Comparison of ENCODE assay signal across 17 cellular contexts in the genomic region with DNA sequence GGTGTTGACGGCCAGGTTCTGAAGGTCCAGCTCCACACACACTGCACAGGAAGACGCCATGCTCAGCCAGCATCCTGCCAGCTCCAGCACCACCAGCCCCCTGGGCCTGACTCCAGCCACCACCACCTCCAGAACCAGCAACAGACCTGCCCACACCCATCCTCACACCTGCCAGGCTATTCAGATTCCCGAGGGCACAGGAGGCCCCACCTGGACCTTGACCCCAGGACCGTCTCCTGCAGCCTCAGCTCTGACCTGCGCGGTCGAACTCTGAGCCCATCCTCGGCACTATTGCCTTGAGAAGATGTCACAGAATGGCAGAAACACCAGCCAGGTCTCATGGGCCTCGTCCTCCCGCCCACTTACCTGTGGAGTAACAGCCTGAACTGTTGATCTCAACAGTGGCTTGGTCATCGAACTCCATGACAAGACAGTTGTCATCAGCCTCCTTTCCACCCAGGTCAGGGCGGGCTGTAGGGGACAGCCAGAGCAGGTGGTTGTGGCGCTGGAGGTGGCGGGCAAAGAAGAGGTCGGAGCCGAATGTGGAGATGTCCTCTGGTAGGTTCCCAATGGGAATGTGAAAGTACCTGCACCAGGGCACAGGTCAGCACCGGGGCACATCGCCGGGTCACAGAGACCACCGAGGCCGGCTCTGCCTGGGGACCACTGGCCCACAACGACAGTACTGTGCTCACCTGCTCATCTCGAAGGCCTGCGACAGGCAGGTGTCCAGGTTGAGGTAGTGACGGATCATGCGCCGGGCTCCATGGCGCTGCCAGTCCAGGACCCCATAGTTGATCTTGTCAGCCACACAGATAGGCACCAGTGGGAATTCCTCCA. TPM values are rescaled to one million over a fixed set of nuclear protein-coding genes. Genes with fewer than 3 reads are reported as not detected.
DNase-seq lines count a peak whose midpoint lies in the region; ATAC-seq and TF ChIP-seq lines count a peak whose summit lies in the region.
"Had no signal": no experiment of that assay in that cellular context is flagged by ENCODE, and none has a peak within 500 bp of the region (broad histone marks: within the 10 kb centered on the region; RNA-seq: fewer than 3 reads in every experiment).

No MANE protein-coding gene starts in this region.

- H4K20me1 ChIP-seq in PC-3 (ENCODE audit: low read length), result no peaks in the 10 kb centered on the region

- CTCF ChIA-PET in PC-3 (lab: Charles Lee), result no interaction called here
- CTCF ChIA-PET in activated CD8-positive, alpha-beta T cell treated with anti-CD3 and anti-CD28 coated beads, Interleukin-2, amount 10 ng/mL, durations not matched to agents 7 days and 5 days (lab: Charles Lee), result no interaction called here

- H4K8ac ChIP-seq in neuronal stem cell (ENCODE audit: low read depth, low read length), result peak overlapping the region; percentile 17

- H3K9ac ChIP-seq in PC-3 (ENCODE audit: low read length), result no peak overlapping the region
- H3K9ac ChIP-seq in neuronal stem cell (ENCODE audit: low read depth, low read length, poor library complexity), result peak overlapping the region; percentile 77
- H3K9ac ChIP-seq: GM23248 had no signal

- H3K79me2 ChIP-seq in PC-3 (ENCODE audit: low read length), result no peaks in the 10 kb centered on the region

- no peak overlapping the region for H3K4ac ChIP-seq in neuronal stem cell (ENCODE audit: low read length)

- no peak for TF ChIP-seq CTCF in PC-3 (conservative IDR thresholded peaks at IDR 0.05; ENCODE audit: low read depth, low read length)

- H3K9me3 ChIP-seq in CD4-positive, CD25-positive, alpha-beta regulatory T cell (ENCODE audit: control insufficient read depth in 2 of 2, low read length in 2 of 2), result no peaks in the 10 kb centered on the region
- H3K9me3 ChIP-seq in PC-3 (ENCODE audit: low read length) (no peaks in the 10 kb centered on the region), neuronal stem cell (replicated peaks in 1 of 2; ENCODE audit: control insufficient read depth in 2 of 2, insufficient read depth in 1 of 2, low read depth in 1 of 2, low read length in 2 of 2) (peaks cover 0 to 2% of the 10 kb centered on the region in 2 donors)

- H3K9me2 ChIP-seq in PC-3 (replicated peaks; ENCODE audit: low read length), result no peaks in the 10 kb centered on the region

- H3K4me3 Mint-ChIP-seq in CD4-positive, CD25-positive, alpha-beta regulatory T cell, result no peak overlapping the region
- no peak overlapping the region for H3K4me3 Mint-ChIP-seq in activated CD8-positive, alpha-beta T cell treated with anti-CD3 and anti-CD28 coated beads, Interleukin-2, amount 10 ng/mL, durations not matched to agents 7 days and 5 days
- H3K4me3 Mint-ChIP-seq: CD4-positive, alpha-beta memory T cell had no signal

- no peak overlapping the region for H2BK12ac ChIP-seq in neuronal stem cell (ENCODE audit: low read length)

- H3K4me3 ChIP-seq in CD4-positive, CD25-positive, alpha-beta regulatory T cell (ENCODE audit: low read depth, low read length), result no peak overlapping the region
- H3K4me3 ChIP-seq in PC-3 (ENCODE audit: low read length) (no peak overlapping the region), neuronal stem cell (ENCODE audit: low read length in 2 of 2) (no peak overlapping the region)
- H3K4me3 ChIP-seq: GM23248, SK-N-MC had no signal

- no peak for DNase-seq in CD4-positive, CD25-positive, alpha-beta regulatory T cell
- DNase-seq in PC-3, result no peak
- no peak for DNase-seq in neuronal stem cell (ENCODE audit: low spot score)
- no peak for DNase-seq in stimulated activated naive CD4-positive, alpha-beta T cell (lab: John Stamatoyannopoulos, UW)
- DNase-seq in activated CD8-positive, alpha-beta T cell treated with anti-CD3 and anti-CD28 coated beads, Interleukin-2, amount 10 ng/mL, durations not matched to agents 7 days and 5 days, result no peak
- DNase-seq in NCI-H345 treated with DMSO at 0.1 percent for 48 hours (lab: John Stamatoyannopoulos, UW; ENCODE audit: unreplicated experiment), result no peak
- DNase-seq: AML-193, GM23248, NCI-H146, NCI-H2107, NCI-H446, NCI-H748 treated with DMSO at 0.1 percent for 48 hours had no signal

- no peaks in the 10 kb centered on the region for H3K27me3 Mint-ChIP-seq in CD4-positive, CD25-positive, alpha-beta regulatory T cell
- H3K27me3 Mint-ChIP-seq in activated CD8-positive, alpha-beta T cell treated with anti-CD3 and anti-CD28 coated beads, Interleukin-2, amount 10 ng/mL, durations not matched to agents 7 days and 5 days (ENCODE audit: low read depth), result no peaks in the 10 kb centered on the region
- H3K27me3 Mint-ChIP-seq: CD4-positive, alpha-beta memory T cell had no signal

- no peaks in the 10 kb centered on the region for H3K4me1 ChIP-seq in CD4-positive, CD25-positive, alpha-beta regulatory T cell (ENCODE audit: control insufficient read depth, insufficient read depth, low read length, poor library complexity, severe bottlenecking)
- no peaks in the 10 kb centered on the region for H3K4me1 ChIP-seq in PC-3 (ENCODE audit: insufficient read depth, low read length)
- H3K4me1 ChIP-seq in neuronal stem cell (ENCODE audit: control insufficient read depth in 2 of 2, insufficient read depth in 1 of 2, low read depth in 1 of 2, low read length in 2 of 2), result no peaks in the 10 kb centered on the region

- intact Hi-C loops in PC-3 (cut with micrococcal nuclease), result no loop called here

- no peak overlapping the region for H2BK15ac ChIP-seq in neuronal stem cell (ENCODE audit: low read length)

- peaks cover 0 to 2% (median 0%) of the 10 kb centered on the region in 4 donors for H3K4me1 Mint-ChIP-seq in CD4-positive, CD25-positive, alpha-beta regulatory T cell
- peaks cover 27% of the 10 kb centered on the region for H3K4me1 Mint-ChIP-seq in activated CD8-positive, alpha-beta T cell treated with anti-CD3 and anti-CD28 coated beads, Interleukin-2, amount 10 ng/mL, durations not matched to agents 7 days and 5 days (ENCODE audit: low read depth)
- H3K4me1 Mint-ChIP-seq: CD4-positive, alpha-beta memory T cell had no signal

- H3K79me1 ChIP-seq in neuronal stem cell (ENCODE audit: low read depth, low read length), result peaks cover 4% of the 10 kb centered on the region

- H3K23ac ChIP-seq in neuronal stem cell (ENCODE audit: low read depth, low read length, poor library complexity), result peak overlapping the region; percentile 73

- H3K27ac ChIP-seq in CD4-positive, CD25-positive, alpha-beta regulatory T cell (ENCODE audit: insufficient read depth, low read length, poor library complexity, severe bottlenecking), result no peak overlapping the region
- H3K27ac ChIP-seq in PC-3 (ENCODE audit: low read length), result no peak overlapping the region
- no peak overlapping the region for H3K27ac ChIP-seq in neuronal stem cell (replicated peaks; ENCODE audit: low read length)
- H3K27ac ChIP-seq: GM23248, SK-N-MC had no signal

- no peak overlapping the region for H3K14ac ChIP-seq in neuronal stem cell (ENCODE audit: low read length)

- ATAC-seq in CD4-positive, CD25-positive, alpha-beta regulatory T cell (ENCODE audit: low read depth in 2 of 2), result no peak
- no peak for ATAC-seq in PC-3
- ATAC-seq in activated CD8-positive, alpha-beta T cell treated with anti-CD3 and anti-CD28 coated beads, Interleukin-2, amount 10 ng/mL, durations not matched to agents 7 days and 5 days, result no peak
- ATAC-seq: Panc1, Right ventricle myocardium inferior had no signal

- BruUV-seq in PC-3 (replicated peaks; lab: Mats Ljungman, UMichigan), result TSS peak; percentile 18

- no peaks in the 10 kb centered on the region for H3F3A ChIP-seq in PC-3 (ENCODE audit: low read length, unreplicated experiment)

- H3K36me3 Mint-ChIP-seq in CD4-positive, CD25-positive, alpha-beta regulatory T cell, result peaks cover 36% of the 10 kb centered on the region
- H3K36me3 Mint-ChIP-seq in activated CD8-positive, alpha-beta T cell treated with anti-CD3 and anti-CD28 coated beads, Interleukin-2, amount 10 ng/mL, durations not matched to agents 7 days and 5 days (ENCODE audit: low read depth), result peaks cover 69% of the 10 kb centered on the region

- H3K18ac ChIP-seq in neuronal stem cell (ENCODE audit: low read length), result no peak overlapping the region

- no CpG with 5 or more reads among the region's 28 CpGs for WGBS in neuronal stem cell (ENCODE audit: extremely low coverage in 2 of 2, insufficient read length in 2 of 2, insufficient replicate concordance in 1 of 2), 2 donors

- H4K91ac ChIP-seq in neuronal stem cell (ENCODE audit: low read depth, low read length, poor library complexity), result no peak overlapping the region

- peak overlapping the region in 2 of 3 donors; percentile 46 to 69 for H3K27ac Mint-ChIP-seq in CD4-positive, CD25-positive, alpha-beta regulatory T cell
- H3K27ac Mint-ChIP-seq in activated CD8-positive, alpha-beta T cell treated with anti-CD3 and anti-CD28 coated beads, Interleukin-2, amount 10 ng/mL, durations not matched to agents 7 days and 5 days, result no peak overlapping the region
- H3K27ac Mint-ChIP-seq: CD4-positive, alpha-beta memory T cell had no signal

- H3K4me2 ChIP-seq in PC-3 (ENCODE audit: low read length) (no peak overlapping the region), neuronal stem cell (ENCODE audit: insufficient read depth, low read length, poor library complexity, severe bottlenecking) (no peak overlapping the region)

- POLR2A ChIA-PET in PC-3 (lab: Charles Lee; ENCODE audit: unreplicated experiment), result no interaction called here
- POLR2A ChIA-PET in activated CD8-positive, alpha-beta T cell treated with anti-CD3 and anti-CD28 coated beads, Interleukin-2, amount 10 ng/mL, durations not matched to agents 7 days and 5 days (lab: Charles Lee), result no interaction called here

- no peaks in the 10 kb centered on the region for H3K27me3 ChIP-seq in CD4-positive, CD25-positive, alpha-beta regulatory T cell (ENCODE audit: control insufficient read depth, insufficient read depth, low read length)
- H3K27me3 ChIP-seq in PC-3 (ENCODE audit: low read length) (no peaks in the 10 kb centered on the region), neuronal stem cell (ENCODE audit: control insufficient read depth in 3 of 3, insufficient read depth in 3 of 3, low read depth in 1 of 3, low read length in 3 of 3) (no peaks in the 10 kb centered on the region)

- no peak overlapping the region for H2AFZ ChIP-seq in PC-3 (ENCODE audit: low read length)
- no peak overlapping the region for H2AFZ ChIP-seq in neuronal stem cell (ENCODE audit: low read length)
- H2AFZ ChIP-seq: GM23248 had no signal

- no peak overlapping the region for H2BK120ac ChIP-seq in neuronal stem cell (ENCODE audit: low read depth, low read length)

- peaks cover 48% of the 10 kb centered on the region for H3K36me3 ChIP-seq in CD4-positive, CD25-positive, alpha-beta regulatory T cell (ENCODE audit: control insufficient read depth, insufficient read depth, low read length)
- H3K36me3 ChIP-seq in PC-3 (ENCODE audit: low read depth, low read length), result peaks cover 41% of the 10 kb centered on the region
- peaks cover 65 to 94% of the 10 kb centered on the region in 2 donors for H3K36me3 ChIP-seq in neuronal stem cell (replicated peaks in 1 of 2; ENCODE audit: control insufficient read depth in 2 of 2, insufficient read depth in 2 of 2, low read length in 2 of 2)

- H2AK5ac ChIP-seq in neuronal stem cell (ENCODE audit: low read depth, low read length), result no peak overlapping the region

- H3K9me3 Mint-ChIP-seq in CD4-positive, CD25-positive, alpha-beta regulatory T cell, result no peaks in the 10 kb centered on the region
- H3K9me3 Mint-ChIP-seq in activated CD8-positive, alpha-beta T cell treated with anti-CD3 and anti-CD28 coated beads, Interleukin-2, amount 10 ng/mL, durations not matched to agents 7 days and 5 days (ENCODE audit: insufficient read depth), result no peaks in the 10 kb centered on the region
- H3K9me3 Mint-ChIP-seq: CD4-positive, alpha-beta memory T cell had no signal

- H2BK5ac ChIP-seq in neuronal stem cell (ENCODE audit: low read length), result peak overlapping the region; percentile 13

RNA-seq across cellular contexts. Expression of gene P2RX2, which starts 23.5 kb away (rescaled TPM):
- not detected for total RNA-seq in CD4-positive, CD25-positive, alpha-beta regulatory T cell
- polyA plus RNA-seq in CD4-positive, CD25-positive, alpha-beta regulatory T cell, result not detected
- total RNA-seq in PC-3 (2014; rRNA removed), result not detected in 2 replicates
- 0.14 TPM for polyA plus RNA-seq in neuronal stem cell (2013, experiment 1 of 2)
- 0.11 TPM for polyA plus RNA-seq in neuronal stem cell (2013, experiment 2 of 2)
- total RNA-seq in activated CD8-positive, alpha-beta T cell treated with anti-CD3 and anti-CD28 coated beads, Interleukin-2, amount 10 ng/mL, durations not matched to agents 7 days and 5 days, result not detected
- total RNA-seq: CD4-positive, alpha-beta memory T cell; GM23248; HT1080; Right ventricle myocardium inferior had no signal
- polyA plus RNA-seq: CD4-positive, alpha-beta memory T cell; GM23248 had no signal

RNA-seq across cellular contexts. Expression of gene LRCOL1, which starts 31.6 kb away (rescaled TPM):
- not detected for total RNA-seq in CD4-positive, CD25-positive, alpha-beta regulatory T cell
- polyA plus RNA-seq in CD4-positive, CD25-positive, alpha-beta regulatory T cell, result not detected
- total RNA-seq in PC-3 (2014; rRNA removed), result not detected in 2 replicates
- polyA plus RNA-seq in neuronal stem cell (2013, experiment 1 of 2), result 0.46 TPM
- polyA plus RNA-seq in neuronal stem cell (2013, experiment 2 of 2), result 0.55 TPM
- not detected for total RNA-seq in activated CD8-positive, alpha-beta T cell treated with anti-CD3 and anti-CD28 coated beads, Interleukin-2, amount 10 ng/mL, durations not matched to agents 7 days and 5 days
- total RNA-seq: CD4-positive, alpha-beta memory T cell; GM23248; HT1080; Right ventricle myocardium inferior had no signal
- polyA plus RNA-seq: CD4-positive, alpha-beta memory T cell; GM23248 had no signal

RNA-seq across cellular contexts. Expression of gene POLE, which starts 45.1 kb away (rescaled TPM):
- 51.1 TPM for total RNA-seq in CD4-positive, CD25-positive, alpha-beta regulatory T cell
- polyA plus RNA-seq in CD4-positive, CD25-positive, alpha-beta regulatory T cell, result 1 to 10 TPM; 2.4 to 4.1 (median 3.3) TPM
- 91.7 and 96.1 TPM in 2 replicates for total RNA-seq in PC-3 (2014; rRNA removed)
- polyA plus RNA-seq in neuronal stem cell (2013, experiment 1 of 2), result 34.0 TPM
- 33.7 TPM for polyA plus RNA-seq in neuronal stem cell (2013, experiment 2 of 2)
- total RNA-seq in activated CD8-positive, alpha-beta T cell treated with anti-CD3 and anti-CD28 coated beads, Interleukin-2, amount 10 ng/mL, durations not matched to agents 7 days and 5 days, result 100 to 1,000 TPM; 200 to 202 TPM

RNA-seq across cellular contexts. Expression of gene PXMP2, which starts 45.4 kb away (rescaled TPM):
- total RNA-seq in CD4-positive, CD25-positive, alpha-beta regulatory T cell, result 3.5 TPM
- 10 to 100 TPM; 12.6 to 20.3 (median 16.3) TPM for polyA plus RNA-seq in CD4-positive, CD25-positive, alpha-beta regulatory T cell
- total RNA-seq in PC-3 (2014; rRNA removed), result 38.6 and 42.7 TPM in 2 replicates
- 19.8 TPM for polyA plus RNA-seq in neuronal stem cell (2013, experiment 1 of 2)
- polyA plus RNA-seq in neuronal stem cell (2013, experiment 2 of 2), result 22.6 TPM
- 10 to 100 TPM; 38.0 to 40.6 TPM for total RNA-seq in activated CD8-positive, alpha-beta T cell treated with anti-CD3 and anti-CD28 coated beads, Interleukin-2, amount 10 ng/mL, durations not matched to agents 7 days and 5 days
